ENCODE assay signal across 9 cellular contexts in genomic region chr1:119080586-119080985, GRCh38. TPM values are rescaled to one million over a fixed set of nuclear protein-coding genes. Genes with fewer than 3 reads are reported as not detected.
A peak's percentile ranks its signal among the peaks of the same experiment; 100 is the strongest.
DNase-seq lines count a peak whose midpoint lies in the region; ATAC-seq and TF ChIP-seq lines count a peak whose summit lies in the region.
"Had no signal": no experiment of that assay in that cellular context is flagged by ENCODE, and none has a peak within 500 bp of the region (broad histone marks: within the 10 kb centered on the region; RNA-seq: fewer than 3 reads in every experiment).

No MANE protein-coding gene starts in this region.

- peak; percentile 56 for ATAC-seq in thoracic aorta (ENCODE audit: insufficient number of reproducible peaks, low FRiP score, low read depth)

- H3K4me1 ChIP-seq in iPS-18a (ENCODE audit: control insufficient read depth, low read depth, low read length) (peaks cover 11% of the 10 kb centered on the region), thoracic aorta (ENCODE audit: control insufficient read depth in 1 of 2, low read depth in 2 of 2) (peaks cover 19 to 34% of the 10 kb centered on the region in 2 donors)

- H3K9me3 ChIP-seq in iPS-18a (ENCODE audit: control insufficient read depth, low read depth, low read length), result no peaks in the 10 kb centered on the region
- H3K9me3 ChIP-seq in thoracic aorta, result no peaks in the 10 kb centered on the region

- POLR2A ChIA-PET in HEK293T (lab: Yijun Ruan, JAX), result no interaction called here

- H3K9ac ChIP-seq in iPS-18a (ENCODE audit: low read length), result no peak overlapping the region

- CTCF ChIA-PET in HEK293T (lab: Yijun Ruan, JAX), result interaction anchor here (0.9 kb wide), 1 partner anchor 195 kb away, joined by 4 read pairs; no protein-coding TSS in a partner anchor

- TF ChIP-seq CTCF in thoracic aorta (IDR thresholded peaks at IDR 0.05), result no peak

- H3K4me3 ChIP-seq in iPS-18a (ENCODE audit: low read length) (peak overlapping the region; percentile 3), thoracic aorta (peak overlapping the region; percentile 42)
- H3K4me3 ChIP-seq: skin epidermis had no signal

- H3K27me3 ChIP-seq in iPS-18a (ENCODE audit: control insufficient read depth, insufficient read depth, low read length) (no peaks in the 10 kb centered on the region), thoracic aorta (replicated peaks; ENCODE audit: insufficient read depth) (no peaks in the 10 kb centered on the region)

- H3K27ac ChIP-seq in iPS-18a (ENCODE audit: low read length) (no peak overlapping the region), thoracic aorta (peak overlapping the region; percentile 1 to 47)

- DNase-seq in HK-2 (ENCODE audit: unreplicated experiment) (peak; percentile 86), amniotic stem cell (lab: John Stamatoyannopoulos, UW) (peak; percentile 41), thoracic aorta (ENCODE audit: low spot score) (no peak), HuH-7 (ENCODE audit: low spot score) (no peak), HEK293T (ENCODE audit: extremely low spot score) (no peak), middle frontal gyrus (ENCODE audit: extremely low spot score, low spot score) (no peak)
- DNase-seq: NCI-H1436 treated with DMSO at 0.1 percent for 48 hours had no signal

- no peaks in the 10 kb centered on the region for H3K36me3 ChIP-seq in iPS-18a (ENCODE audit: control insufficient read depth, low read depth, low read length)
- no peaks in the 10 kb centered on the region for H3K36me3 ChIP-seq in thoracic aorta

TF ChIP-seq in HEK293T, 16 proteins besides CTCF, POLR2A, EP300 and RAD21:
- no peak for TF ChIP-seq L3MBTL2 (conservative IDR thresholded peaks at IDR 0.05)
- TF ChIP-seq ELF4 (IDR thresholded peaks at IDR 0.05), result no peak
- TF ChIP-seq NFRKB (IDR thresholded peaks at IDR 0.05), result no peak

RNA-seq across cellular contexts. Expression of gene WARS2, which starts 59.9 kb away (rescaled TPM):
- total RNA-seq in thoracic aorta, result 10 to 100 TPM; 11.1 to 13.8 TPM

Comparison
In these comparisons a context has a peak if more than half of its experiments do, and no peak if none do; other contexts are left out.
1. DNase-seq: peak in HK-2 (single experiment) and amniotic stem cell (single experiment); none in thoracic aorta (single experiment), HuH-7 (single experiment), HEK293T (single experiment) and middle frontal gyrus (single experiment).